In genomic region chr1:226424228-226425003, GRCh38 we compare ENCODE assay signal across 8 cellular contexts. TPM values are rescaled to one million over a fixed set of nuclear protein-coding genes. Genes with fewer than 3 reads are reported as not detected.
DNase-seq lines count a peak whose midpoint lies in the region; ATAC-seq and TF ChIP-seq lines count a peak whose summit lies in the region.

No MANE protein-coding gene starts in this region.

- no peak overlapping the region for H3K4me2 ChIP-seq in mammary epithelial cell (ENCODE audit: insufficient read depth, low read depth, low read length)

- no peaks in the 10 kb centered on the region for H3K9me3 ChIP-seq in mammary epithelial cell (replicated peaks; ENCODE audit: insufficient read depth, low read length)
- no peaks in the 10 kb centered on the region for H3K9me3 ChIP-seq in liver (ENCODE audit: control insufficient read depth in 4 of 4, low read length in 3 of 4)

- WGBS in mammary epithelial cell (ENCODE audit: low coverage, missing lambda C conversion rate): 71% methylated on average over 7 of the region's 8 CpGs
- WGBS in liver: 60% methylated on average over 8 of the region's 8 CpGs

- H3K4me3 ChIP-seq in mammary epithelial cell (replicated peaks in 1 of 3; ENCODE audit: insufficient read depth in 1 of 3, low read depth in 2 of 3, low read length in 3 of 3): no peak overlapping the region
- no peak overlapping the region for H3K4me3 ChIP-seq in liver (ENCODE audit: low read depth in 1 of 3, low read length in 3 of 3)

- peaks cover 5% of the 10 kb centered on the region for H3K27me3 Mint-ChIP-seq in activated T-helper 2 cell treated with anti-CD3 and anti-CD28 coated beads, Interferon-gamma antibody, Interleukin-2, Interleukin-4, amounts not matched to agents 10 μg/mL and 5 μg/mL and 100 μg/mL, durations not matched to agents 14 hours and 24 hours and 36 hours (ENCODE audit: low read depth)

- no peak overlapping the region for H3K4me3 Mint-ChIP-seq in activated T-helper 2 cell treated with anti-CD3 and anti-CD28 coated beads, Interferon-gamma antibody, Interleukin-2, Interleukin-4, amounts not matched to agents 10 μg/mL and 5 μg/mL and 100 μg/mL, durations not matched to agents 14 hours and 24 hours and 36 hours (ENCODE audit: low read depth)

- BruUV-seq in mammary epithelial cell (replicated peaks; lab: Mats Ljungman, UMichigan): no TSS peak

- H3K36me3 Mint-ChIP-seq in activated T-helper 2 cell treated with anti-CD3 and anti-CD28 coated beads, Interferon-gamma antibody, Interleukin-2, Interleukin-4, amounts not matched to agents 10 μg/mL and 5 μg/mL and 100 μg/mL, durations not matched to agents 14 hours and 24 hours and 36 hours (ENCODE audit: low read depth): no peaks in the 10 kb centered on the region

- no peaks in the 10 kb centered on the region for H4K20me1 ChIP-seq in mammary epithelial cell (ENCODE audit: insufficient read depth, low read length)

- peak; percentile 78 to 80 for TF ChIP-seq RAD21 in liver (IDR thresholded peaks at IDR 0.05)

- dilution Hi-C loops in mammary epithelial cell (cut with HindIII; ENCODE audit: low sequenced_read_pairs): no loop called here

- H3K79me2 ChIP-seq in mammary epithelial cell (ENCODE audit: insufficient read depth, low read length): no peaks in the 10 kb centered on the region

- H3K27me3 ChIP-seq in mammary epithelial cell (ENCODE audit: insufficient read depth, low read length) (no peaks in the 10 kb centered on the region), liver (ENCODE audit: control insufficient read depth in 4 of 4, insufficient read depth in 4 of 4, low read length in 3 of 4) (no peaks in the 10 kb centered on the region)

- ATAC-seq in HG02885 (IDR thresholded peaks at IDR 0.05; ENCODE audit: poor library complexity, unreplicated experiment) (peak; percentile 52), GM19324 (IDR thresholded peaks at IDR 0.05; ENCODE audit: low FRiP score, unreplicated experiment) (no peak)

- H3K4me1 ChIP-seq in mammary epithelial cell (ENCODE audit: insufficient read depth, low read length): no peaks in the 10 kb centered on the region
- H3K4me1 ChIP-seq in liver (ENCODE audit: control insufficient read depth in 4 of 4, insufficient read depth in 4 of 4, low read length in 3 of 4): no peaks in the 10 kb centered on the region

- H3K9ac ChIP-seq in mammary epithelial cell (ENCODE audit: insufficient read depth, low read length): no peak overlapping the region
- no peak overlapping the region for H3K9ac ChIP-seq in liver (ENCODE audit: low read depth in 1 of 2, low read length in 2 of 2)

- no peaks in the 10 kb centered on the region for H3K36me3 ChIP-seq in mammary epithelial cell (ENCODE audit: insufficient read depth, low read length)
- no peaks in the 10 kb centered on the region for H3K36me3 ChIP-seq in liver (ENCODE audit: control insufficient read depth in 4 of 4, insufficient read depth in 3 of 4, low read depth in 1 of 4, low read length in 3 of 4)

- H2AFZ ChIP-seq in mammary epithelial cell (ENCODE audit: low read depth, low read length): no peak overlapping the region

- H3K27ac ChIP-seq in mammary epithelial cell (ENCODE audit: insufficient read depth, low read depth, low read length): no peak overlapping the region
- H3K27ac ChIP-seq in liver (ENCODE audit: low read depth in 1 of 2, low read length in 2 of 2): no peak overlapping the region

- no peak overlapping the region for H3K27ac Mint-ChIP-seq in activated T-helper 2 cell treated with anti-CD3 and anti-CD28 coated beads, Interferon-gamma antibody, Interleukin-2, Interleukin-4, amounts not matched to agents 10 μg/mL and 5 μg/mL and 100 μg/mL, durations not matched to agents 14 hours and 24 hours and 36 hours

- TF ChIP-seq CTCF in mammary epithelial cell (conservative IDR thresholded peaks at IDR 0.05 in 1 of 2, IDR thresholded peaks at IDR 0.05 in 1 of 2; ENCODE audit: extremely low read depth in 1 of 2, insufficient read depth in 1 of 2, low read depth in 1 of 2, low read length in 2 of 2): peak; percentile 42 to 67
- peak; percentile 69 for TF ChIP-seq CTCF in liver (IDR thresholded peaks at IDR 0.05; ENCODE audit: low read depth, low read length, missing input control)

- in situ Hi-C loops in mammary epithelial cell (cut with MboI; ENCODE audit: low sequenced_read_pairs in 2 of 2): no loop called here

- CTCF ChIA-PET in mammary epithelial cell (lab: Charles Lee; ENCODE audit: low non-redundant PET): interaction anchor here (0.6 to 0.8 kb wide), 5 partner anchors 16 to 1001 kb away, joined by 3 to 14 read pairs (median 3); partner anchors contain the start of gene PARP1

- DNase-seq in NOMO-1 treated with dmso at 0.1 percent for 144 hours (lab: John Stamatoyannopoulos, UW; ENCODE audit: unreplicated experiment) (peak; percentile 2), NOMO-1 treated with DMSO at 0.1 percent for 48 hours (lab: John Stamatoyannopoulos, UW; ENCODE audit: unreplicated experiment) (no peak), NCI-H82 treated with DMSO at 0.1 percent for 48 hours (lab: John Stamatoyannopoulos, UW; ENCODE audit: unreplicated experiment) (peak; percentile 58), mammary epithelial cell (peak; percentile 39)
- no peak for DNase-seq in activated T-helper 2 cell treated with anti-CD3 and anti-CD28 coated beads, Interferon-gamma antibody, Interleukin-2, Interleukin-4, amounts not matched to agents 10 μg/mL and 5 μg/mL and 100 μg/mL, durations not matched to agents 14 hours and 24 hours and 36 hours (ENCODE audit: low spot score)

- no peaks in the 10 kb centered on the region for H3K9me3 Mint-ChIP-seq in activated T-helper 2 cell treated with anti-CD3 and anti-CD28 coated beads, Interferon-gamma antibody, Interleukin-2, Interleukin-4, amounts not matched to agents 10 μg/mL and 5 μg/mL and 100 μg/mL, durations not matched to agents 14 hours and 24 hours and 36 hours

- H3K4me1 Mint-ChIP-seq in activated T-helper 2 cell treated with anti-CD3 and anti-CD28 coated beads, Interferon-gamma antibody, Interleukin-2, Interleukin-4, amounts not matched to agents 10 μg/mL and 5 μg/mL and 100 μg/mL, durations not matched to agents 14 hours and 24 hours and 36 hours (ENCODE audit: low read depth): peaks cover 7% of the 10 kb centered on the region

- intact Hi-C loops in mammary epithelial cell (cut with micrococcal nuclease): loop anchor here (1.0 to 5.0 kb wide), 5 partner anchors 124 to 1013 kb away; partner anchors contain the start of gene STUM
- intact Hi-C loops in activated T-helper 2 cell treated with anti-CD3 and anti-CD28 coated beads, Interferon-gamma antibody, Interleukin-2, Interleukin-4, amounts not matched to agents 10 μg/mL and 5 μg/mL and 100 μg/mL, durations not matched to agents 14 hours and 24 hours and 36 hours (cut with micrococcal nuclease): loop anchor here (2.0 kb wide), 1 partner anchor 184 kb away; no protein-coding TSS in a partner anchor

TF ChIP-seq in liver, 16 proteins besides CTCF, POLR2A, EP300 and RAD21 (continues in another document):
- TF ChIP-seq YY1 (IDR thresholded peaks at IDR 0.05): no peak
- TF ChIP-seq FOXA2 (IDR thresholded peaks at IDR 0.05): no peak
- no peak for TF ChIP-seq HNF4G (IDR thresholded peaks at IDR 0.05)
- TF ChIP-seq GABPA (IDR thresholded peaks at IDR 0.05 in 1 of 2, conservative IDR thresholded peaks at IDR 0.05 in 1 of 2): no peak
- no peak for TF ChIP-seq FOXA1 (IDR thresholded peaks at IDR 0.05)
- no peak for TF ChIP-seq MAX (IDR thresholded peaks at IDR 0.05)
- no peak for TF ChIP-seq NR2F2 (IDR thresholded peaks at IDR 0.05)
- TF ChIP-seq TAF1 (conservative IDR thresholded peaks at IDR 0.05): no peak
- TF ChIP-seq REST (IDR thresholded peaks at IDR 0.05): no peak
- TF ChIP-seq JUND (IDR thresholded peaks at IDR 0.05): no peak
- no peak for TF ChIP-seq RXRA (IDR thresholded peaks at IDR 0.05)
- no peak for TF ChIP-seq EGR1 (IDR thresholded peaks at IDR 0.05; ENCODE audit: low read depth in 2 of 2)

RNA-seq across cellular contexts. Expression of gene PARP1, which starts 16.5 kb away (rescaled TPM):
- 10 to 100 TPM; 67.7 to 80.8 TPM for total RNA-seq in mammary epithelial cell
- polyA plus RNA-seq in mammary epithelial cell: 99.4 TPM
- 205 TPM for polyA minus RNA-seq in mammary epithelial cell
- total RNA-seq in liver: 100 to 1,000 TPM in 1 of 2 donors, 10 to 100 TPM in 1; 72.2 to 108 TPM
- polyA plus RNA-seq in liver: 10 to 100 TPM; 39.2 to 48.4 TPM
- 194 and 197 TPM in 2 replicates for total RNA-seq in activated T-helper 2 cell treated with anti-CD3 and anti-CD28 coated beads, Interferon-gamma antibody, Interleukin-2, Interleukin-4, amounts not matched to agents 10 μg/mL and 5 μg/mL and 100 μg/mL, durations not matched to agents 14 hours and 24 hours and 36 hours

Comparison
In these comparisons a context has a peak if more than half of its experiments do, and no peak if none do; other contexts are left out.
1. DNase-seq: peak in NOMO-1 treated with dmso at 0.1 percent for 144 hours (single experiment), NCI-H82 treated with DMSO at 0.1 percent for 48 hours (single experiment) and mammary epithelial cell (single experiment); none in NOMO-1 treated with DMSO at 0.1 percent for 48 hours (single experiment) and activated T-helper 2 cell treated with anti-CD3 and anti-CD28 coated beads, Interferon-gamma antibody, Interleukin-2, Interleukin-4, amounts not matched to agents 10 μg/mL and 5 μg/mL and 100 μg/mL, durations not matched to agents 14 hours and 24 hours and 36 hours (single experiment).